Comparison of ENCODE assay signal across 9 cellular contexts in genomic region chrX:39309721-39310152, GRCh38.
A peak's percentile ranks its signal among the peaks of the same experiment; 100 is the strongest.
DNase-seq lines count a peak whose midpoint lies in the region; ATAC-seq and TF ChIP-seq lines count a peak whose summit lies in the region.
"Had no signal": no experiment of that assay in that cellular context is flagged by ENCODE, and none has a peak within 500 bp of the region (broad histone marks: within the 10 kb centered on the region; RNA-seq: fewer than 3 reads in every experiment).

No MANE protein-coding gene starts in this region.

- ATAC-seq in GM21390 (IDR thresholded peaks at IDR 0.05; ENCODE audit: unreplicated experiment) (no peak), GM19351 (IDR thresholded peaks at IDR 0.05; ENCODE audit: unreplicated experiment) (no peak), GM18505 (IDR thresholded peaks at IDR 0.05; ENCODE audit: unreplicated experiment) (no peak)

- peak; percentile 31 for DNase-seq in HT-29 (ENCODE audit: low spot score)
- DNase-seq in activated CD4-positive, CD25-positive, alpha-beta regulatory T cell treated with anti-CD3 and anti-CD28 coated beads, Interleukin-2, amount 50 U/mL, for 16 hours (ENCODE audit: low read depth, low spot score) = peak; percentile 28
- peak; percentile 88 for DNase-seq in dermis blood vessel endothelial cell
- DNase-seq in stimulated activated CD4-positive, alpha-beta T cell treated with anti-CD3 and anti-CD28 coated beads, Interleukin-15, amount 100 ng/mL, for 24 hours = peak; percentile 55
- no peak for DNase-seq in DMS153 (lab: John Stamatoyannopoulos, UW)
- DNase-seq: T1000 had no signal

- TF ChIP-seq POLR2A in GM18505 (IDR thresholded peaks at IDR 0.05; ENCODE audit: borderline replicate concordance, extremely low read depth, insufficient read depth, insufficient read length) = no peak
